In the genomic region with DNA sequence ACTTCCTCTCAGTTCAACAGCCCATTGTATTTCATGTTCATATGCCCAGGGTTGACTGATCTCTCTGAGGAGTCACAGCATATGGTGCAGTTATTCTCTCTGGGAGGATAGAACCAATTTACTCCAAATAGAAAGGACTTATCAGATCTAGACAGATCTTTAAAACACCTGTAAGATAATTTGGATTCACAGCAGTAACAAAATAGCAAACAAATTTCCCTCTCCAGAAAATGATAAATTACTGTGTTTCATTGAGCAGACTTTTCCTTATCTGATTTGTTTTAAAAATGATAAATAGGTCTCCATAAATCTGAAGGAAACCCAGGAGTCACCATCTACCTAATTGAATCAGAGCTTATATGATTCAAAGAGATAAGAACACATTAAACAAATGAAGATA, we compare ENCODE assay signal across 28 cellular contexts.
"Had no signal": no experiment of that assay in that cellular context is flagged by ENCODE, and none has a peak within 500 bp of the region (broad histone marks: within the 10 kb centered on the region; RNA-seq: fewer than 3 reads in every experiment).

No MANE protein-coding gene starts in this region.

- H3K36me3 ChIP-seq: ascending aorta, breast epithelium, cardiac muscle cell, colonic mucosa, esophagus squamous epithelium, gastroesophageal sphincter had no signal

- ATAC-seq: activated CD4-positive, alpha-beta T cell treated with anti-CD3 and anti-CD28 coated beads for 36 hours; activated CD8-positive, alpha-beta memory T cell treated with anti-CD3 and anti-CD28 coated beads, Interleukin-2, amount 10 ng/mL, durations not matched to agents 7 days and 5 days; activated CD8-positive, alpha-beta T cell treated with anti-CD3 and anti-CD28 coated beads, Interleukin-2, amount 10 ng/mL, durations not matched to agents 7 days and 5 days; activated naive CD4-positive, alpha-beta T cell treated with anti-CD3 and anti-CD28 coated beads, Interleukin-2, amount 50 U/mL, for 72 hours; activated T-cell treated with anti-CD3 and anti-CD28 coated beads, Interleukin-2, amount 50 U/mL, for 72 hours; gastroesophageal sphincter had no signal

- DNase-seq: activated CD4-positive, alpha-beta memory T cell treated with anti-CD3 and anti-CD28 coated beads for 36 hours; activated CD4-positive, alpha-beta T cell treated with anti-CD3 and anti-CD28 coated beads for 36 hours; activated CD4-positive, alpha-beta T cell treated with anti-CD3 and anti-CD28 coated beads, Interleukin-2, amount 10 ng/mL, durations not matched to agents 24 days and 14 days; activated CD4-positive, CD25-positive, alpha-beta regulatory T cell; activated CD4-positive, CD25-positive, alpha-beta regulatory T cell treated with anti-CD3 and anti-CD28 coated beads, Interleukin-2, amount 50 U/mL, for 72 hours; activated CD8-positive, alpha-beta memory T cell treated with anti-CD3 and anti-CD28 coated beads, Interleukin-2, amount 10 ng/mL, durations not matched to agents 7 days and 5 days; activated CD8-positive, alpha-beta memory T cell treated with anti-CD3 and anti-CD28 coated beads, Interleukin-2, amount 50 U/mL, for 4 hours; activated CD8-positive, alpha-beta T cell treated with anti-CD3 and anti-CD28 coated beads, Interleukin-2, amount 10 ng/mL, durations not matched to agents 7 days and 5 days; activated gamma-delta T cell; activated naive CD4-positive, alpha-beta T cell; activated naive CD4-positive, alpha-beta T cell treated with anti-CD3 and anti-CD28 coated beads, Interleukin-2, amount 10 ng/mL, durations not matched to agents 7 days and 5 days; activated naive CD8-positive, alpha-beta T cell treated with anti-CD3 and anti-CD28 coated beads, Interleukin-2, amount 10 ng/mL, durations not matched to agents 7 days and 5 days; activated T-cell treated with anti-CD3 and anti-CD28 coated beads, Interleukin-2, amount 50 U/mL, for 24 hours; activated T-cell treated with anti-CD3 and anti-CD28 coated beads, Interleukin-2, amount 50 U/mL, for 72 hours; central memory CD4-positive, alpha-beta T cell; cerebellar nuclear complex; colonic mucosa; effector CD8-positive, alpha-beta T cell; esophagus squamous epithelium; foreskin melanocyte; head of caudate nucleus; hippocampal formation had no signal

- H3K4me3 ChIP-seq: ascending aorta, breast epithelium, cardiac muscle cell, colonic mucosa, esophagus squamous epithelium, gastroesophageal sphincter had no signal

- H3K9me3 ChIP-seq: ascending aorta, breast epithelium, colonic mucosa, esophagus squamous epithelium, gastroesophageal sphincter had no signal

- H3K27ac ChIP-seq: ascending aorta, breast epithelium, cardiac muscle cell, colonic mucosa, epithelial cell of prostate, esophagus squamous epithelium, gastroesophageal sphincter had no signal

- H3K27me3 ChIP-seq: ascending aorta, breast epithelium, cardiac muscle cell, colonic mucosa, esophagus squamous epithelium, gastroesophageal sphincter had no signal

- H3K4me1 ChIP-seq: ascending aorta, breast epithelium, colonic mucosa, esophagus squamous epithelium, gastroesophageal sphincter had no signal
